8 cellular contexts compared by ENCODE assay signal in the genomic region with DNA sequence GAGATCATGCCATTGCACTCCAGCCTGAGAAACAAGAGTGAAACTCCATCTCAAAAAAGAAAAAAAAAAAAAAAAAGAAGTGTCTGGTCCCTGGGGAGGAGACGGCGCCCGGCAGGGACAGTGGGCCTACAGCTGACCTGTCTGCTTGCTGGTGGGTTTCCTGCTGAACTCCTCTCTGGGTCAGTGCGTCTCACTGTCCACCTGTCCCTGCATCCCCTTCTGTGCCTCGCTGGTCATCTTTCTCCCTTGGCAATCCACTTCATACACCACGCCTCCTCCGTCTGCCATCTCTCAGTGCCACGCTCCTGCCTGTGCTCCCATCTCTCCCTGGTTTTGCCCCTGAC.
DNase-seq lines count a peak whose midpoint lies in the region; ATAC-seq and TF ChIP-seq lines count a peak whose summit lies in the region.

No MANE protein-coding gene starts in this region.

- H3K4me1 ChIP-seq in colonic mucosa, result peaks cover 4% of the 10 kb centered on the region

- peak overlapping the region; percentile 80 for H3K4me3 ChIP-seq in Jurkat, Clone E6-1 (ENCODE audit: low read length)
- H3K4me3 ChIP-seq in colonic mucosa, result peak overlapping the region; percentile 74

- H3K27ac Mint-ChIP-seq in nephron progenitor cell, result peak overlapping the region; percentile 75

- DNase-seq in Jurkat, Clone E6-1 (ENCODE audit: low read depth, low spot score), result no peak
- DNase-seq in colonic mucosa (no peak), nephron progenitor cell (no peak), epidermal melanocyte (ENCODE audit: insufficient read length, low spot score) (no peak), UCSD-AML1 (lab: John Stamatoyannopoulos, UW; ENCODE audit: unreplicated experiment) (no peak), medulla oblongata (ENCODE audit: extremely low spot score) (no peak), DMS153 treated with DMSO at 0.1 percent for 48 hours (lab: John Stamatoyannopoulos, UW; ENCODE audit: unreplicated experiment) (no peak)

- no peak overlapping the region for H3K27ac ChIP-seq in colonic mucosa

- peaks cover 19% of the 10 kb centered on the region for H3K27me3 Mint-ChIP-seq in nephron progenitor cell (ENCODE audit: low read depth, poor library complexity)

- peaks cover 42% of the 10 kb centered on the region for H3K36me3 Mint-ChIP-seq in nephron progenitor cell (ENCODE audit: low read depth)

- H3K36me3 ChIP-seq in colonic mucosa, result no peaks in the 10 kb centered on the region

- no peaks in the 10 kb centered on the region for H3K27me3 ChIP-seq in colonic mucosa

- peak overlapping the region; percentile 96 for H3K4me3 Mint-ChIP-seq in nephron progenitor cell

- H3K9me3 Mint-ChIP-seq in nephron progenitor cell, result peaks cover 51% of the 10 kb centered on the region

- TF ChIP-seq CTCF in colonic mucosa (IDR thresholded peaks at IDR 0.05) (no peak), nephron progenitor cell (IDR thresholded peaks at IDR 0.05) (no peak)

- H3K4me1 Mint-ChIP-seq in nephron progenitor cell, result peaks cover 29% of the 10 kb centered on the region

- H3K9ac ChIP-seq in colonic mucosa (ENCODE audit: low read depth in 2 of 2, low read length in 2 of 2), result peak overlapping the region; percentile 81 to 90

- H3K9me3 ChIP-seq in colonic mucosa, result no peaks in the 10 kb centered on the region

- ATAC-seq in GM18870 (IDR thresholded peaks at IDR 0.05; ENCODE audit: unreplicated experiment), result peak; percentile 11

- intact Hi-C loops in colonic mucosa (cut with DNase I), result no loop called here
